In genomic region chr6:144482142-144482541, GRCh38 we compare ENCODE assay signal across 8 cellular contexts.
DNase-seq lines count a peak whose midpoint lies in the region; ATAC-seq and TF ChIP-seq lines count a peak whose summit lies in the region.

No MANE protein-coding gene starts in this region.

- H3K9me3 Mint-ChIP-seq in activated CD8-positive, alpha-beta T cell treated with anti-CD3 and anti-CD28 coated beads for 36 hours: no peaks in the 10 kb centered on the region
- no peaks in the 10 kb centered on the region for H3K9me3 Mint-ChIP-seq in effector memory CD8-positive, alpha-beta T cell

- POLR2A ChIA-PET in activated CD8-positive, alpha-beta T cell treated with anti-CD3 and anti-CD28 coated beads for 36 hours (lab: Charles Lee): no interaction called here

- intact Hi-C loops in activated CD8-positive, alpha-beta T cell treated with anti-CD3 and anti-CD28 coated beads for 36 hours (cut with micrococcal nuclease): loop anchor here (5.0 kb wide), 2 partner anchors 130 to 375 kb away; no protein-coding TSS in a partner anchor

- peak; percentile 67 for TF ChIP-seq CTCF in AG09309 (IDR thresholded peaks at IDR 0.05; ENCODE audit: control insufficient read depth, insufficient read depth, low read depth, low read length, missing control alignments)
- peak; percentile 71 for TF ChIP-seq CTCF in activated CD8-positive, alpha-beta T cell treated with anti-CD3 and anti-CD28 coated beads for 36 hours (IDR thresholded peaks at IDR 0.05)

- H3K4me3 Mint-ChIP-seq in activated CD8-positive, alpha-beta T cell treated with anti-CD3 and anti-CD28 coated beads for 36 hours: no peak overlapping the region
- H3K4me3 Mint-ChIP-seq in effector memory CD8-positive, alpha-beta T cell: no peak overlapping the region

- H3K4me3 ChIP-seq in AG09309 (ENCODE audit: control insufficient read depth, low read depth, low read length): no peak overlapping the region

- H3K27me3 Mint-ChIP-seq in activated CD8-positive, alpha-beta T cell treated with anti-CD3 and anti-CD28 coated beads for 36 hours: no peaks in the 10 kb centered on the region
- no peaks in the 10 kb centered on the region for H3K27me3 Mint-ChIP-seq in effector memory CD8-positive, alpha-beta T cell

- ATAC-seq in GM18861 (IDR thresholded peaks at IDR 0.05; ENCODE audit: unreplicated experiment) (peak; percentile 79), HG03342 (IDR thresholded peaks at IDR 0.05; ENCODE audit: unreplicated experiment) (peak; percentile 89)
- peak; percentile 83 for ATAC-seq in activated CD8-positive, alpha-beta T cell treated with anti-CD3 and anti-CD28 coated beads for 36 hours
- peak; percentile 84 for ATAC-seq in effector memory CD8-positive, alpha-beta T cell (replicated peaks)

- peaks cover 16% of the 10 kb centered on the region for H3K36me3 Mint-ChIP-seq in activated CD8-positive, alpha-beta T cell treated with anti-CD3 and anti-CD28 coated beads for 36 hours (ENCODE audit: low read depth)
- peaks cover 78% of the 10 kb centered on the region for H3K36me3 Mint-ChIP-seq in effector memory CD8-positive, alpha-beta T cell (ENCODE audit: insufficient read depth)

- DNase-seq in AG09309 (ENCODE audit: low read depth) (peak; percentile 45), NCI-H774 (lab: John Stamatoyannopoulos, UW) (peak; percentile 74), midbrain (lab: John Stamatoyannopoulos, UW) (peak; percentile 25)
- DNase-seq in activated CD8-positive, alpha-beta T cell treated with anti-CD3 and anti-CD28 coated beads for 36 hours: peak; percentile 87
- peak; percentile 54 to 68 (median 58) for DNase-seq in effector memory CD8-positive, alpha-beta T cell
- peak; percentile 77 for DNase-seq in stimulated activated CD8-positive, alpha-beta memory T cell treated with anti-CD3 and anti-CD28 coated beads, Interleukin-4, amount 100 ng/mL, for 48 hours

- CTCF ChIA-PET in activated CD8-positive, alpha-beta T cell treated with anti-CD3 and anti-CD28 coated beads for 36 hours (lab: Charles Lee): interaction anchor here (0.7 to 3.3 kb wide), 19 partner anchors 8 to 377 kb away, joined by 3 to 15 read pairs (median 4); no protein-coding TSS in a partner anchor

- peak overlapping the region; percentile 43 for H3K27ac Mint-ChIP-seq in activated CD8-positive, alpha-beta T cell treated with anti-CD3 and anti-CD28 coated beads for 36 hours
- peak overlapping the region; percentile 62 to 79 for H3K27ac Mint-ChIP-seq in effector memory CD8-positive, alpha-beta T cell

- peaks cover 21% of the 10 kb centered on the region for H3K4me1 Mint-ChIP-seq in activated CD8-positive, alpha-beta T cell treated with anti-CD3 and anti-CD28 coated beads for 36 hours (ENCODE audit: low read depth)
- peaks cover 6 to 24% of the 10 kb centered on the region in 2 donors for H3K4me1 Mint-ChIP-seq in effector memory CD8-positive, alpha-beta T cell (ENCODE audit: low read depth in 2 of 2)

Comparison
In these comparisons a context has a peak if more than half of its experiments do, and no peak if none do; other contexts are left out.
1. DNase-seq: peak in every context shown above with its lines; median percentile 87 in activated CD8-positive, alpha-beta T cell treated with anti-CD3 and anti-CD28 coated beads for 36 hours; 77 in stimulated activated CD8-positive, alpha-beta memory T cell treated with anti-CD3 and anti-CD28 coated beads, Interleukin-4, amount 100 ng/mL, for 48 hours; 74 in NCI-H774; 58 in effector memory CD8-positive, alpha-beta T cell; 45 in AG09309; 25 in midbrain.